1 cellular context compared by ENCODE assay signal in the genomic region with DNA sequence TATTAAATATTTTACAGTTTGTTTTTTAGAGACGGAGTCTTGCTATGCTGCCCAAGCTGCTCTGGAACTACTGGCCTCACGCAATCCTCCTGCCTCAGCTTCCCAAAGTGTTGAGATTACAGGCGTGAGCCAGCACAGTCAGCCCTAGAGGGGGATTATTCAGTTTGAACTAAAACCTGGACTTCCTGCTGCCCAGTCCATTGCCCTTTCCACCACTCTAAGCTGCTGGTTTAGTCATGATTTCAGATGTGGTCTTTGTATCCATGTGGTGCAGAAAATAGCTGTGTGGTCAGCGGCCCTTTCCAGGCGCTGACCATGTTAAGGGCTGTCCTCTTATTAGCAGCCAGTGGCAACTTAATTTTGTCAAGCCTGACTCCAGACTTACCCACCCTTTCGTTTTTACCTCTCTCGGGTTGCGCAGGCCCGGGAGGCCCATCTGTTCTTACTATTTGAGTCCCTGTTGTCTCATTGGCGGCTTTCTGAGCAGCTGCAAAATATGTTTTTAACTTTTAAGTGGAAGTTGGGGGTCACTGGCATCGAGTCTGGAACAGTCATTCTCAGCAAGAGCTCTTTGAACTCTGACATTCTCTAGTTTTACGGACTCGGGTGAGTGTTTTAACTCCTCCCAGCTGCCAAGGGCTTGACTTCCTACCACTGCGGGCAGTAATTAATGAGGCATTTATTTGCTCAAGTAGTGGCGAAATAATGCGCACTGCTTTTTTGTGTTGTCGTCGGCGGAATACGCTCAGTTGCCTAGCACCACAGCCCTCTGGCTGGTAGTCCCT.
TF ChIP-seq lines count a peak whose summit lies in the region.

No MANE protein-coding gene starts in this region.

TF ChIP-seq in HCT116, 20 proteins besides CTCF, POLR2A, EP300 and RAD21 (continued from another document):
- TF ChIP-seq, protein P1, sequence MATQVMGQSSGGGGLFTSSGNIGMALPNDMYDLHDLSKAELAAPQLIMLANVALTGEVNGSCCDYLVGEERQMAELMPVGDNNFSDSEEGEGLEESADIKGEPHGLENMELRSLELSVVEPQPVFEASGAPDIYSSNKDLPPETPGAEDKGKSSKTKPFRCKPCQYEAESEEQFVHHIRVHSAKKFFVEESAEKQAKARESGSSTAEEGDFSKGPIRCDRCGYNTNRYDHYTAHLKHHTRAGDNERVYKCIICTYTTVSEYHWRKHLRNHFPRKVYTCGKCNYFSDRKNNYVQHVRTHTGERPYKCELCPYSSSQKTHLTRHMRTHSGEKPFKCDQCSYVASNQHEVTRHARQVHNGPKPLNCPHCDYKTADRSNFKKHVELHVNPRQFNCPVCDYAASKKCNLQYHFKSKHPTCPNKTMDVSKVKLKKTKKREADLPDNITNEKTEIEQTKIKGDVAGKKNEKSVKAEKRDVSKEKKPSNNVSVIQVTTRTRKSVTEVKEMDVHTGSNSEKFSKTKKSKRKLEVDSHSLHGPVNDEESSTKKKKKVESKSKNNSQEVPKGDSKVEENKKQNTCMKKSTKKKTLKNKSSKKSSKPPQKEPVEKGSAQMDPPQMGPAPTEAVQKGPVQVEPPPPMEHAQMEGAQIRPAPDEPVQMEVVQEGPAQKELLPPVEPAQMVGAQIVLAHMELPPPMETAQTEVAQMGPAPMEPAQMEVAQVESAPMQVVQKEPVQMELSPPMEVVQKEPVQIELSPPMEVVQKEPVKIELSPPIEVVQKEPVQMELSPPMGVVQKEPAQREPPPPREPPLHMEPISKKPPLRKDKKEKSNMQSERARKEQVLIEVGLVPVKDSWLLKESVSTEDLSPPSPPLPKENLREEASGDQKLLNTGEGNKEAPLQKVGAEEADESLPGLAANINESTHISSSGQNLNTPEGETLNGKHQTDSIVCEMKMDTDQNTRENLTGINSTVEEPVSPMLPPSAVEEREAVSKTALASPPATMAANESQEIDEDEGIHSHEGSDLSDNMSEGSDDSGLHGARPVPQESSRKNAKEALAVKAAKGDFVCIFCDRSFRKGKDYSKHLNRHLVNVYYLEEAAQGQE (IDR thresholded peaks at IDR 0.05; ENCODE audit: low read depth) = no peak
- TF ChIP-seq CBX3 (IDR thresholded peaks at IDR 0.05; ENCODE audit: low read depth) = no peak
